ENCODE assay signal across 22 cellular contexts in the genomic region with DNA sequence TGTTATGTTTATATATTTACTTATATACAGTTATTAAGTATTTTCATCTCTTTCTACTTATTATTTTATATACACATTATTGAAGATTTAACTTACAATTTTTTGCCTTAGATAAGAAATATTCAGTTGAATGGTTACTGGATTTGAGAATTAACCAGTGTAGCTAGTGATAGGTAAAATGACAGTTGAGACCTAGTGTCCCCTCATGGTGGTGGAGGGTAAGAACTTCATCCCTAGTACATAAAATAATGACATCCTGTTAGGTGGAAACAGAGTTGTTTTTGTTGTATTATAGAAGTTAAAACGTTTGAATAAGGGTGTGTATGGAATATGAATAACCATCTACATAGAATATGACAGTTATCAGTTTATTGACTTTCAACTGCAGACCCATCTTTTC.
"Had no signal": no experiment of that assay in that cellular context is flagged by ENCODE, and none has a peak within 500 bp of the region (broad histone marks: within the 10 kb centered on the region; RNA-seq: fewer than 3 reads in every experiment).

No MANE protein-coding gene starts in this region.

- H3K36me3 Mint-ChIP-seq: naive thymus-derived CD4-positive, alpha-beta T cell; stimulated activated naive B cell treated with anti-CD40 and anti-IgM and Interleukin-4, amounts not matched to agents 10 μg/mL and 1 μg/mL and 100 μg/mL, for 72 hours had no signal

- H3K27ac ChIP-seq: colonic mucosa, hepatocyte, psoas muscle, sigmoid colon, skin epidermis, testis, tibial nerve had no signal

- H3K9me3 Mint-ChIP-seq: nephron progenitor cell; stimulated activated naive B cell treated with anti-CD40 and anti-IgM and Interleukin-4, amounts not matched to agents 10 μg/mL and 1 μg/mL and 100 μg/mL, for 72 hours had no signal

- H3K27ac Mint-ChIP-seq: naive thymus-derived CD4-positive, alpha-beta T cell; nephron progenitor cell; stimulated activated naive B cell treated with anti-CD40 and anti-IgM and Interleukin-4, amounts not matched to agents 10 μg/mL and 1 μg/mL and 100 μg/mL, for 72 hours; stimulated activated naive CD8-positive, alpha-beta T cell treated with anti-CD3 and anti-CD28 coated beads, Interleukin-15, amount 100 ng/mL, for 72 hours had no signal

- FAIRE-seq: endothelial cell of umbilical vein, kidney had no signal

- H3K4me3 Mint-ChIP-seq: naive thymus-derived CD4-positive, alpha-beta T cell; nephron progenitor cell; stimulated activated naive B cell treated with anti-CD40 and anti-IgM and Interleukin-4, amounts not matched to agents 10 μg/mL and 1 μg/mL and 100 μg/mL, for 72 hours; stimulated activated naive CD8-positive, alpha-beta T cell treated with anti-CD3 and anti-CD28 coated beads, Interleukin-15, amount 100 ng/mL, for 72 hours had no signal

- H3K4me1 ChIP-seq: colonic mucosa, psoas muscle, sigmoid colon, testis, tibial nerve had no signal

- H3K9me3 ChIP-seq: colonic mucosa, psoas muscle, sigmoid colon, testis, tibial nerve had no signal

- DNase-seq: colonic mucosa; dermis blood vessel endothelial cell; erythroblast; foreskin melanocyte; head of caudate nucleus; kidney; left cardiac atrium; left ventricle myocardium superior; mesendoderm; naive thymus-derived CD4-positive, alpha-beta T cell; nephron progenitor cell; psoas muscle; sigmoid colon; stimulated activated CD4-positive, alpha-beta T cell treated with anti-CD3 and anti-CD28 coated beads, Interleukin-2, amount 100 ng/mL, for 24 hours; stimulated activated CD4-positive, alpha-beta T cell treated with anti-CD3 and anti-CD28 coated beads, Interleukin-4, amount 100 ng/mL, for 4 hours; stimulated activated naive B cell treated with anti-CD40 and anti-IgM and Interleukin-4, amounts not matched to agents 10 μg/mL and 1 μg/mL and 100 μg/mL, for 72 hours; stimulated activated naive CD8-positive, alpha-beta T cell treated with anti-CD3 and anti-CD28 coated beads, Interleukin-15, amount 100 ng/mL, for 72 hours; testis had no signal

- H3K27me3 Mint-ChIP-seq: naive thymus-derived CD4-positive, alpha-beta T cell; stimulated activated naive B cell treated with anti-CD40 and anti-IgM and Interleukin-4, amounts not matched to agents 10 μg/mL and 1 μg/mL and 100 μg/mL, for 72 hours; stimulated activated naive CD8-positive, alpha-beta T cell treated with anti-CD3 and anti-CD28 coated beads, Interleukin-15, amount 100 ng/mL, for 72 hours had no signal

- H3K4me3 ChIP-seq: colonic mucosa, hepatocyte, psoas muscle, sigmoid colon, skin epidermis, testis, tibial nerve had no signal

- H3K4me1 Mint-ChIP-seq: naive thymus-derived CD4-positive, alpha-beta T cell; stimulated activated naive CD8-positive, alpha-beta T cell treated with anti-CD3 and anti-CD28 coated beads, Interleukin-15, amount 100 ng/mL, for 72 hours had no signal

- ATAC-seq: left cardiac atrium; left ventricle myocardium superior; naive thymus-derived CD4-positive, alpha-beta T cell; psoas muscle; stimulated activated naive B cell treated with anti-CD40 and anti-IgM and Interleukin-4, amounts not matched to agents 10 μg/mL and 1 μg/mL and 100 μg/mL, for 72 hours; stimulated activated naive CD8-positive, alpha-beta T cell treated with anti-CD3 and anti-CD28 coated beads, Interleukin-15, amount 100 ng/mL, for 72 hours had no signal

- H3K36me3 ChIP-seq: colonic mucosa, sigmoid colon, tibial nerve had no signal

- H3K4me2 ChIP-seq: hepatocyte had no signal

- H3K79me2 ChIP-seq: hepatocyte had no signal

- H3K27me3 ChIP-seq: colonic mucosa, hepatocyte, sigmoid colon, testis, tibial nerve had no signal

- H2AFZ ChIP-seq: hepatocyte had no signal
